In genomic region chr2:177335917-177336450, GRCh38 we compare ENCODE assay signal across 2 cellular contexts.
TF ChIP-seq lines count a peak whose summit lies in the region.

No MANE protein-coding gene starts in this region.

TF ChIP-seq in SK-N-SH treated with all-trans-retinoic acid at 6 μM for 48 hours, 23 proteins besides CTCF, POLR2A, EP300 and RAD21 (continued from another document):
- TF ChIP-seq TSHZ2 (CRISPR knock-in tag; IDR thresholded peaks at IDR 0.05) (no peak), ZFP3 (CRISPR knock-in tag; IDR thresholded peaks at IDR 0.05) (no peak), TOX (CRISPR knock-in tag; IDR thresholded peaks at IDR 0.05; ENCODE audit: borderline replicate concordance) (no peak), SNAI2 (CRISPR knock-in tag; IDR thresholded peaks at IDR 0.05) (no peak), ZC3H10 (CRISPR knock-in tag; IDR thresholded peaks at IDR 0.05) (no peak), ZNF8 (CRISPR knock-in tag; IDR thresholded peaks at IDR 0.05) (no peak)
- TF ChIP-seq, protein P1, sequence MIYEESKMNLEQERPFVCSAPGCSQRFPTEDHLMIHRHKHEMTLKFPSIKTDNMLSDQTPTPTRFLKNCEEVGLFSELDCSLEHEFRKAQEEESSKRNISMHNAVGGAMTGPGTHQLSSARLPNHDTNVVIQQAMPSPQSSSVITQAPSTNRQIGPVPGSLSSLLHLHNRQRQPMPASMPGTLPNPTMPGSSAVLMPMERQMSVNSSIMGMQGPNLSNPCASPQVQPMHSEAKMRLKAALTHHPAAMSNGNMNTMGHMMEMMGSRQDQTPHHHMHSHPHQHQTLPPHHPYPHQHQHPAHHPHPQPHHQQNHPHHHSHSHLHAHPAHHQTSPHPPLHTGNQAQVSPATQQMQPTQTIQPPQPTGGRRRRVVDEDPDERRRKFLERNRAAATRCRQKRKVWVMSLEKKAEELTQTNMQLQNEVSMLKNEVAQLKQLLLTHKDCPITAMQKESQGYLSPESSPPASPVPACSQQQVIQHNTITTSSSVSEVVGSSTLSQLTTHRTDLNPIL (CRISPR knock-in tag; IDR thresholded peaks at IDR 0.05; ENCODE audit: low read depth): no peak

TF ChIP-seq in SK-N-SH, 30 proteins besides CTCF, POLR2A, EP300 and RAD21 (continued from another document):
- TF ChIP-seq REST (IDR thresholded peaks at IDR 0.05; ENCODE audit: low read depth, low read length) (no peak), USF1 (IDR thresholded peaks at IDR 0.05; ENCODE audit: borderline replicate concordance, low read depth) (no peak), FOXM1 (IDR thresholded peaks at IDR 0.05; ENCODE audit: low read depth) (no peak), GATA2 (CRISPR knock-in tag; IDR thresholded peaks at IDR 0.05) (no peak), FOSL2 (IDR thresholded peaks at IDR 0.05; ENCODE audit: borderline replicate concordance, low read depth) (no peak), MXI1 (IDR thresholded peaks at IDR 0.05; ENCODE audit: low read depth, low read length) (no peak), USF2 (IDR thresholded peaks at IDR 0.05; ENCODE audit: borderline replicate concordance, low read depth, low read length) (no peak), IRF3 (IDR thresholded peaks at IDR 0.05; ENCODE audit: low read depth, low read length) (no peak), JUND (IDR thresholded peaks at IDR 0.05) (no peak), TAF1 (IDR thresholded peaks at IDR 0.05; ENCODE audit: borderline replicate concordance, low read depth, low read length) (no peak), GABPA (IDR thresholded peaks at IDR 0.05; ENCODE audit: low read depth) (no peak), MAX (IDR thresholded peaks at IDR 0.05; ENCODE audit: low read depth) (no peak), POLR2AphosphoS5 (IDR thresholded peaks at IDR 0.05; ENCODE audit: low read depth, low read length) (no peak), TEAD4 (IDR thresholded peaks at IDR 0.05; ENCODE audit: borderline replicate concordance, insufficient read depth) (no peak), RCOR1 (IDR thresholded peaks at IDR 0.05; ENCODE audit: low read length) (no peak), RFX5 (IDR thresholded peaks at IDR 0.05; ENCODE audit: low read length) (no peak), FOXJ3 (CRISPR knock-in tag; IDR thresholded peaks at IDR 0.05) (no peak)
